Comparison of ENCODE assay signal across 1 cellular context in genomic region chr12:132489602-132490239, GRCh38.
TF ChIP-seq lines count a peak whose summit lies in the region.

Gene FBRSL1 (plus strand): TSS chr12:132490151.

TF ChIP-seq in H1, 55 proteins besides CTCF, POLR2A, EP300 and RAD21:
- peak; percentile 67 for TF ChIP-seq TAF1 (IDR thresholded peaks at IDR 0.05; ENCODE audit: low read depth, low read length)
- no peak for TF ChIP-seq SUZ12 (IDR thresholded peaks at IDR 0.05; ENCODE audit: low read length)
- peak; percentile 16; the same call in 1 of the 2 replicates for TF ChIP-seq CREB1 (IDR thresholded peaks at IDR 0.05)
